Comparison of ENCODE assay signal across 1 cellular context in genomic region chr14:80988192-80988591, GRCh38.
TF ChIP-seq lines count a peak whose summit lies in the region.

No MANE protein-coding gene starts in this region.

TF ChIP-seq in GM12878, 131 proteins besides CTCF, POLR2A, EP300 and RAD21 (continued from another document):
- TF ChIP-seq HSF1 (IDR thresholded peaks at IDR 0.05; ENCODE audit: low read depth, low read length) (no peak), NR2C2 (IDR thresholded peaks at IDR 0.05; ENCODE audit: borderline replicate concordance, control insufficient read depth, insufficient read length, low read depth) (no peak), SRF (IDR thresholded peaks at IDR 0.05; ENCODE audit: low read depth in 2 of 2, low read length in 2 of 2) (no peak), CEBPB (IDR thresholded peaks at IDR 0.05; ENCODE audit: borderline replicate concordance in 1 of 2, low read depth in 2 of 2, low read length in 2 of 2) (no peak), USF1 (IDR thresholded peaks at IDR 0.05; ENCODE audit: borderline replicate concordance, extremely low read length, insufficient read depth, low read depth, low read length) (no peak), HDAC2 (IDR thresholded peaks at IDR 0.05) (no peak), POLR2AphosphoS2 (IDR thresholded peaks at IDR 0.05; ENCODE audit: low read depth, low read length) (no peak), IRF5 (IDR thresholded peaks at IDR 0.05; ENCODE audit: borderline replicate concordance) (no peak), CHD4 (IDR thresholded peaks at IDR 0.05) (no peak), IKZF1 (conservative IDR thresholded peaks at IDR 0.05) (no peak), GABPA (IDR thresholded peaks at IDR 0.05; ENCODE audit: low read depth) (no peak), ZSCAN29 (IDR thresholded peaks at IDR 0.05) (no peak), USF2 (IDR thresholded peaks at IDR 0.05; ENCODE audit: borderline replicate concordance, low read depth, low read length) (no peak)
